In the genomic region with DNA sequence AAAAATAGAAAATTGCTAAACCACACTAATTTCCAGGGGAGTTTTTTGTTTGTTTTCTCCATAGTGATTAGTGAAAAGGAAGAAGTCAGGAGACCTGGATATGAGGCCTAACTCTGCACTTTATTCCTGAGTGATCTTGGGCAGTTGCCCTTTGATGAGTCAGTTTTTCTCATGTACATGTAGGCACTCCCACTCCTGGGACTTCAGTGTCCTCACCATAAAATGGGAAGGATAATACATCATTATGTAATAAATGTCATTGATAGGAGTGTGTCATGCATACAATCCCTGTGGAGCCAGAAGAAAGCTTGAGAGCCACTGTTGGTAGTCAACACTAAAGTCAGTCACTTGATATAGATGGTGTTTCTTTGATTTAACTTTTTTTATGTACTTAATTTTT, we compare ENCODE assay signal across 9 cellular contexts. TPM values are rescaled to one million over a fixed set of nuclear protein-coding genes. Genes with fewer than 3 reads are reported as not detected.
A peak's percentile ranks its signal among the peaks of the same experiment; 100 is the strongest.
DNase-seq lines count a peak whose midpoint lies in the region; ATAC-seq and TF ChIP-seq lines count a peak whose summit lies in the region.
"Had no signal": no experiment of that assay in that cellular context is flagged by ENCODE, and none has a peak within 500 bp of the region (broad histone marks: within the 10 kb centered on the region; RNA-seq: fewer than 3 reads in every experiment).

No MANE protein-coding gene starts in this region.

- H3F3A ChIP-seq in smooth muscle cell (ENCODE audit: low read depth), result peaks cover 7% of the 10 kb centered on the region

- H3K79me2 ChIP-seq in smooth muscle cell (ENCODE audit: low read depth), result peaks cover 80% of the 10 kb centered on the region

- CTCF ChIA-PET in HEK293T (lab: Yijun Ruan, JAX), result no interaction called here

- ATAC-seq in gastroesophageal sphincter (peak; percentile 75), HG02588 (IDR thresholded peaks at IDR 0.05; ENCODE audit: unreplicated experiment) (no peak)
- ATAC-seq in stimulated activated naive CD8-positive, alpha-beta T cell treated with anti-CD3 and anti-CD28 coated beads, Interleukin-15, amount 100 ng/mL, for 72 hours, result no peak

- TF ChIP-seq CTCF in gastroesophageal sphincter (IDR thresholded peaks at IDR 0.05), result no peak
- TF ChIP-seq CTCF in smooth muscle cell (IDR thresholded peaks at IDR 0.05; ENCODE audit: borderline replicate concordance, insufficient read depth, poor library complexity, severe bottlenecking), result no peak

- H3K4me1 ChIP-seq in gastroesophageal sphincter (peaks cover 0 to 34% (median 12%) of the 10 kb centered on the region in 3 donors), smooth muscle cell (ENCODE audit: low read depth) (no peaks in the 10 kb centered on the region)

- H3K4me2 ChIP-seq in smooth muscle cell, result no peak overlapping the region

- H3K27me3 Mint-ChIP-seq in stimulated activated naive CD8-positive, alpha-beta T cell treated with anti-CD3 and anti-CD28 coated beads, Interleukin-15, amount 100 ng/mL, for 72 hours, result no peaks in the 10 kb centered on the region
- peaks cover 0 to 1% (median 0%) of the 10 kb centered on the region in 3 donors for H3K27me3 Mint-ChIP-seq in immature natural killer cell (ENCODE audit: low read depth in 3 of 3)

- H2AFZ ChIP-seq in smooth muscle cell (ENCODE audit: low read depth), result no peak overlapping the region

- DNase-seq in HEK293T (ENCODE audit: extremely low spot score), result peak; percentile 48
- peak; percentile 52 for DNase-seq in T1000 (lab: John Stamatoyannopoulos, UW)
- DNase-seq in smooth muscle cell (lab: John Stamatoyannopoulos, UW; ENCODE audit: unreplicated experiment), result no peak
- DNase-seq in 8988T, result no peak
- no peak for DNase-seq in stimulated activated naive CD8-positive, alpha-beta T cell treated with anti-CD3 and anti-CD28 coated beads, Interleukin-15, amount 100 ng/mL, for 72 hours
- DNase-seq in immature natural killer cell, result no peak
- DNase-seq: stimulated activated CD4-positive, alpha-beta T cell treated with anti-CD3 and anti-CD28 coated beads, Interleukin-4, amount 100 ng/mL, for 4 hours had no signal

- POLR2A ChIA-PET in HEK293T (lab: Yijun Ruan, JAX), result interaction anchor here (0.6 to 1.2 kb wide), 3 partner anchors 33 to 167 kb away, joined by 3 to 5 read pairs (median 3); a partner anchor contains a TSS

- no peak overlapping the region for H3K9ac ChIP-seq in smooth muscle cell (ENCODE audit: low read depth)

- TF ChIP-seq EP300 in gastroesophageal sphincter (IDR thresholded peaks at IDR 0.05), result no peak

- H3K4me3 ChIP-seq in gastroesophageal sphincter, result no peak overlapping the region
- no peak overlapping the region for H3K4me3 ChIP-seq in smooth muscle cell

- H3K4me1 Mint-ChIP-seq in stimulated activated naive CD8-positive, alpha-beta T cell treated with anti-CD3 and anti-CD28 coated beads, Interleukin-15, amount 100 ng/mL, for 72 hours, result peaks cover 8% of the 10 kb centered on the region
- H3K4me1 Mint-ChIP-seq in immature natural killer cell, result peaks cover 24 to 53% of the 10 kb centered on the region in 2 donors

- no peaks in the 10 kb centered on the region for H3K9me3 ChIP-seq in gastroesophageal sphincter
- no peaks in the 10 kb centered on the region for H3K9me3 ChIP-seq in smooth muscle cell (replicated peaks; ENCODE audit: low read depth)

- no peak overlapping the region for H3K4me3 Mint-ChIP-seq in stimulated activated naive CD8-positive, alpha-beta T cell treated with anti-CD3 and anti-CD28 coated beads, Interleukin-15, amount 100 ng/mL, for 72 hours
- no peak overlapping the region for H3K4me3 Mint-ChIP-seq in immature natural killer cell

- TF ChIP-seq POLR2A in gastroesophageal sphincter (IDR thresholded peaks at IDR 0.05), result no peak

- H3K27ac Mint-ChIP-seq in stimulated activated naive CD8-positive, alpha-beta T cell treated with anti-CD3 and anti-CD28 coated beads, Interleukin-15, amount 100 ng/mL, for 72 hours, result no peak overlapping the region
- peak overlapping the region in 2 of 6 donors; percentile 23 to 34 for H3K27ac Mint-ChIP-seq in immature natural killer cell

- peaks cover 96% of the 10 kb centered on the region for H4K20me1 ChIP-seq in smooth muscle cell (ENCODE audit: low read depth)

- no peaks in the 10 kb centered on the region for H3K9me3 Mint-ChIP-seq in stimulated activated naive CD8-positive, alpha-beta T cell treated with anti-CD3 and anti-CD28 coated beads, Interleukin-15, amount 100 ng/mL, for 72 hours
- no peaks in the 10 kb centered on the region for H3K9me3 Mint-ChIP-seq in immature natural killer cell

- peaks cover 0 to 4% of the 10 kb centered on the region in 2 donors for H3K36me3 ChIP-seq in gastroesophageal sphincter
- peaks cover 5% of the 10 kb centered on the region for H3K36me3 ChIP-seq in smooth muscle cell (ENCODE audit: low read depth)

- H3K27ac ChIP-seq in gastroesophageal sphincter (peak overlapping the region in 2 of 4 donors; percentile 2 to 19), smooth muscle cell (ENCODE audit: low read depth) (peak overlapping the region; percentile 69)

- H3K36me3 Mint-ChIP-seq in immature natural killer cell, result peaks cover 0 to 1% (median 1%) of the 10 kb centered on the region in 3 donors

- H3K27me3 ChIP-seq in gastroesophageal sphincter (no peaks in the 10 kb centered on the region), smooth muscle cell (ENCODE audit: low read depth) (no peaks in the 10 kb centered on the region)

TF ChIP-seq in HEK293T, 16 proteins besides CTCF, POLR2A, EP300 and RAD21:
- TF ChIP-seq HDGF (IDR thresholded peaks at IDR 0.05; ENCODE audit: borderline replicate concordance), result no peak
- TF ChIP-seq CTBP1 (IDR thresholded peaks at IDR 0.05; ENCODE audit: borderline replicate concordance), result peak; percentile 51; the same call in 1 of the 2 replicates
- TF ChIP-seq, protein P1, sequence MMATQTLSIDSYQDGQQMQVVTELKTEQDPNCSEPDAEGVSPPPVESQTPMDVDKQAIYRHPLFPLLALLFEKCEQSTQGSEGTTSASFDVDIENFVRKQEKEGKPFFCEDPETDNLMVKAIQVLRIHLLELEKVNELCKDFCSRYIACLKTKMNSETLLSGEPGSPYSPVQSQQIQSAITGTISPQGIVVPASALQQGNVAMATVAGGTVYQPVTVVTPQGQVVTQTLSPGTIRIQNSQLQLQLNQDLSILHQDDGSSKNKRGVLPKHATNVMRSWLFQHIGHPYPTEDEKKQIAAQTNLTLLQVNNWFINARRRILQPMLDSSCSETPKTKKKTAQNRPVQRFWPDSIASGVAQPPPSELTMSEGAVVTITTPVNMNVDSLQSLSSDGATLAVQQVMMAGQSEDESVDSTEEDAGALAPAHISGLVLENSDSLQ (IDR thresholded peaks at IDR 0.05), result peak; percentile 95
- no peak for TF ChIP-seq SUZ12 (IDR thresholded peaks at IDR 0.05)
- no peak for TF ChIP-seq LEF1 (IDR thresholded peaks at IDR 0.05; ENCODE audit: borderline replicate concordance)
- no peak for TF ChIP-seq FOXM1 (IDR thresholded peaks at IDR 0.05; ENCODE audit: borderline replicate concordance)
- TF ChIP-seq ELF4 (IDR thresholded peaks at IDR 0.05), result no peak
- TF ChIP-seq ARNT (IDR thresholded peaks at IDR 0.05), result no peak
- no peak for TF ChIP-seq BHLHE40 (IDR thresholded peaks at IDR 0.05; ENCODE audit: borderline replicate concordance)
TF ChIP-seq in HEK293T: peak in this region for 2.

RNA-seq across cellular contexts. Expression of a gene that starts 32.5 kb away (rescaled TPM):
- 10 to 100 TPM; 10.2 to 18.2 (median 13.5) TPM for total RNA-seq in gastroesophageal sphincter
- 6.5 and 6.7 TPM in 2 replicates for total RNA-seq in smooth muscle cell
- 13.9 and 19.6 TPM in 2 replicates for polyA plus RNA-seq in smooth muscle cell
- 10 to 100 TPM in 1 of 3 donors, 1 to 10 TPM in 2; 4.0 to 14.2 (median 5.2) TPM for polyA plus RNA-seq in immature natural killer cell

RNA-seq across cellular contexts. Expression of a gene that starts 36.1 kb away (rescaled TPM):
- total RNA-seq in gastroesophageal sphincter (1 to 10 TPM in 2 of 4 donors, under 1 TPM in 1, not detected in 1; 0.54 to 2.2 (median 1.2) TPM), smooth muscle cell (10.4 and 15.1 TPM in 2 replicates)
- polyA plus RNA-seq in smooth muscle cell (5.2 and 5.5 TPM in 2 replicates), immature natural killer cell (1 to 10 TPM in 2 of 3 donors, under 1 TPM in 1; 0.81 to 1.8 (median 1.5) TPM)

RNA-seq across cellular contexts. Expression of a gene that starts 57.4 kb away (rescaled TPM):
- 10 to 100 TPM; 18.5 to 41.8 (median 28.5) TPM for total RNA-seq in gastroesophageal sphincter
- total RNA-seq in smooth muscle cell, result 13.6 and 22.5 TPM in 2 replicates
- 21.6 and 22.1 TPM in 2 replicates for polyA plus RNA-seq in smooth muscle cell
- 10 to 100 TPM in 1 of 3 donors, 1 to 10 TPM in 2; 4.6 to 12.1 (median 4.6) TPM for polyA plus RNA-seq in immature natural killer cell

Comparison
In these comparisons a context has a peak if more than half of its experiments do, and no peak if none do; other contexts are left out.
1. DNase-seq: peak in HEK293T (single experiment) and T1000 (single experiment); none in smooth muscle cell (single experiment), 8988T (single experiment), stimulated activated naive CD8-positive, alpha-beta T cell treated with anti-CD3 and anti-CD28 coated beads, Interleukin-15, amount 100 ng/mL, for 72 hours (0 of 2) and immature natural killer cell (0 of 3).